21 cellular contexts compared by ENCODE assay signal in genomic region chr16:57069053-57069452, GRCh38.
"Had no signal": no experiment of that assay in that cellular context is flagged by ENCODE, and none has a peak within 500 bp of the region (broad histone marks: within the 10 kb centered on the region; RNA-seq: fewer than 3 reads in every experiment).

No MANE protein-coding gene starts in this region.

- H3K9me3 ChIP-seq: colonic mucosa, lower lobe of right lung, prostate gland, right atrium auricular region, suprapubic skin, transverse colon, uterus had no signal

- DNase-seq: activated CD4-positive, alpha-beta T cell treated with anti-CD3 and anti-CD28 coated beads, Interleukin-2, amount 50 U/mL, for 48 hours; activated effector memory CD4-positive, alpha-beta T cell treated with Interleukin-2 at 50 U/mL for 16 hours; activated naive CD8-positive, alpha-beta T cell treated with anti-CD3 and anti-CD28 coated beads for 36 hours; activated T-cell treated with anti-CD3 and anti-CD28 coated beads, Interleukin-2, amount 50 U/mL, for 24 hours; caudate nucleus; colonic mucosa; hippocampal formation; lower lobe of right lung; stimulated activated CD4-positive, alpha-beta T cell treated with anti-CD3 and anti-CD28 coated beads, Interleukin-2, amount 100 ng/mL, for 24 hours; stimulated activated naive CD8-positive, alpha-beta T cell treated with anti-CD3 and anti-CD28 coated beads, Interleukin-15, amount 100 ng/mL, for 72 hours; SW 1271; transverse colon; uterus had no signal

- H3K27ac Mint-ChIP-seq: brain; mesothelial cell of epicardium; T-helper 2 cell treated with Interferon-gamma antibody and Interleukin-4, amounts not matched to agents 5 μg/mL and 100 μg/mL, for 36 hours had no signal

- H3K27ac ChIP-seq: colonic mucosa, foreskin keratinocyte, lower lobe of right lung, prostate gland, right atrium auricular region, suprapubic skin, transverse colon, uterus had no signal

- FAIRE-seq: TTC549 had no signal

- H3K27me3 Mint-ChIP-seq: activated naive CD8-positive, alpha-beta T cell treated with anti-CD3 and anti-CD28 coated beads for 36 hours; activated T-cell treated with anti-CD3 and anti-CD28 coated beads, Interleukin-2, amount 50 U/mL, for 24 hours; stimulated activated naive CD8-positive, alpha-beta T cell treated with anti-CD3 and anti-CD28 coated beads, Interleukin-15, amount 100 ng/mL, for 72 hours had no signal

- H3K4me3 ChIP-seq: colonic mucosa, lower lobe of right lung, prostate gland, right atrium auricular region, suprapubic skin, transverse colon, uterus had no signal

- H3K27me3 ChIP-seq: colonic mucosa, right atrium auricular region, suprapubic skin, transverse colon, uterus had no signal

- H3K4me1 ChIP-seq: colonic mucosa, lower lobe of right lung, prostate gland, right atrium auricular region, suprapubic skin, transverse colon, uterus had no signal

- H3K9me3 Mint-ChIP-seq: activated naive CD8-positive, alpha-beta T cell treated with anti-CD3 and anti-CD28 coated beads for 36 hours; activated T-cell treated with anti-CD3 and anti-CD28 coated beads, Interleukin-2, amount 50 U/mL, for 24 hours; mesothelial cell of epicardium; T-helper 2 cell treated with Interferon-gamma antibody and Interleukin-4, amounts not matched to agents 5 μg/mL and 100 μg/mL, for 36 hours had no signal

- H3K4me3 Mint-ChIP-seq: activated naive CD8-positive, alpha-beta T cell treated with anti-CD3 and anti-CD28 coated beads for 36 hours; activated T-cell treated with anti-CD3 and anti-CD28 coated beads, Interleukin-2, amount 50 U/mL, for 24 hours; brain; mesothelial cell of epicardium; stimulated activated naive CD8-positive, alpha-beta T cell treated with anti-CD3 and anti-CD28 coated beads, Interleukin-15, amount 100 ng/mL, for 72 hours; T-helper 2 cell treated with Interferon-gamma antibody and Interleukin-4, amounts not matched to agents 5 μg/mL and 100 μg/mL, for 36 hours had no signal

- H3K36me3 Mint-ChIP-seq: brain, mesothelial cell of epicardium had no signal

- H3K36me3 ChIP-seq: colonic mucosa, prostate gland, uterus had no signal
